In genomic region chr20:24993337-24994185, GRCh38 we compare ENCODE assay signal across 8 cellular contexts. TPM values are rescaled to one million over a fixed set of nuclear protein-coding genes. Genes with fewer than 3 reads are reported as not detected.
A peak's percentile ranks its signal among the peaks of the same experiment; 100 is the strongest.
DNase-seq lines count a peak whose midpoint lies in the region; ATAC-seq and TF ChIP-seq lines count a peak whose summit lies in the region.

No MANE protein-coding gene starts in this region.

- peak overlapping the region; percentile 43 to 96 (median 94) for H3K4me3 Mint-ChIP-seq in naive thymus-derived CD4-positive, alpha-beta T cell

- H3K36me3 Mint-ChIP-seq in naive thymus-derived CD4-positive, alpha-beta T cell: peaks cover 0 to 7% (median 0%) of the 10 kb centered on the region in 5 donors

- no peaks in the 10 kb centered on the region for H3K9me3 ChIP-seq in naive thymus-derived CD4-positive, alpha-beta T cell (ENCODE audit: control insufficient read depth in 2 of 3, low read length in 3 of 3)

- H3K27me3 ChIP-seq in KMS-11 (ENCODE audit: insufficient read depth, low read depth): no peaks in the 10 kb centered on the region
- no peaks in the 10 kb centered on the region for H3K27me3 ChIP-seq in naive thymus-derived CD4-positive, alpha-beta T cell (ENCODE audit: control insufficient read depth in 2 of 2, insufficient read depth in 2 of 2, low read length in 2 of 2)

- H3K27me3 Mint-ChIP-seq in naive thymus-derived CD4-positive, alpha-beta T cell: peaks cover 0 to 20% (median 0%) of the 10 kb centered on the region in 5 donors

- H3K9ac ChIP-seq in KMS-11: peak overlapping the region; percentile 69; the same call in 1 of the 2 replicates

- H3K79me2 ChIP-seq in KMS-11 (ENCODE audit: insufficient read depth, low read depth): no peaks in the 10 kb centered on the region; the same call in 1 of the 2 replicates

- no peak overlapping the region for H3K4me3 ChIP-seq in KMS-11 (IDR thresholded peaks at IDR 0.05; ENCODE audit: insufficient read depth, low read depth, low read length)
- peak overlapping the region; percentile 90 for H3K4me3 ChIP-seq in naive thymus-derived CD4-positive, alpha-beta T cell (ENCODE audit: low read length)

- intact Hi-C loops in naive thymus-derived CD4-positive, alpha-beta T cell (cut with micrococcal nuclease): loop anchor here (1.0 to 10.0 kb wide), 16 partner anchors 61 to 1633 kb away; partner anchors contain the start of genes ABHD12 (in 1 of the 2), NANP (in 1 of the 2), NAPB (in 1 of the 2) and ZNF337 (in 1 of the 2)

- ATAC-seq in naive thymus-derived CD4-positive, alpha-beta T cell: no peak
- ATAC-seq in HG02588 (IDR thresholded peaks at IDR 0.05; ENCODE audit: unreplicated experiment): no peak
- no peak for ATAC-seq in HG02678 (IDR thresholded peaks at IDR 0.05; ENCODE audit: unreplicated experiment)

- POLR2A ChIA-PET in naive thymus-derived CD4-positive, alpha-beta T cell (lab: Charles Lee): interaction anchor here (0.6 to 7.6 kb wide), 12 partner anchors 8 to 267 kb away, joined by 3 to 95 read pairs (median 4); partner anchors contain the start of genes ACSS1, CST7 and ENTPD6

- H3K9me3 Mint-ChIP-seq in naive thymus-derived CD4-positive, alpha-beta T cell: no peaks in the 10 kb centered on the region

- H3K36me3 ChIP-seq in KMS-11 (ENCODE audit: insufficient read depth): no peaks in the 10 kb centered on the region
- H3K36me3 ChIP-seq in naive thymus-derived CD4-positive, alpha-beta T cell (ENCODE audit: control insufficient read depth in 2 of 3, insufficient read depth in 3 of 3, low read length in 3 of 3): peaks cover 0 to 3% (median 0%) of the 10 kb centered on the region in 3 experiments

- CTCF ChIA-PET in naive thymus-derived CD4-positive, alpha-beta T cell (lab: Charles Lee): interaction anchor here (0.6 to 4.0 kb wide), 11 partner anchors 43 to 892 kb away, joined by 3 to 122 read pairs (median 4); partner anchors contain the start of gene ACSS1

- no peak for TF ChIP-seq CTCF in KMS-11 (conservative IDR thresholded peaks at IDR 0.05; ENCODE audit: low read depth, low read length)

- peaks cover 25% of the 10 kb centered on the region for H3K4me1 ChIP-seq in KMS-11 (ENCODE audit: low read depth, poor library complexity, severe bottlenecking)
- peaks cover 27 to 29% of the 10 kb centered on the region in 2 donors for H3K4me1 ChIP-seq in naive thymus-derived CD4-positive, alpha-beta T cell (ENCODE audit: control insufficient read depth in 2 of 2, insufficient read depth in 2 of 2, low read length in 2 of 2)

- peak overlapping the region; percentile 34 to 98 (median 97) for H3K27ac Mint-ChIP-seq in naive thymus-derived CD4-positive, alpha-beta T cell

- H4K20me1 ChIP-seq in KMS-11 (ENCODE audit: insufficient read depth): no peaks in the 10 kb centered on the region

- peak overlapping the region; percentile 82 for H3K4me2 ChIP-seq in KMS-11

- H3K4me1 Mint-ChIP-seq in naive thymus-derived CD4-positive, alpha-beta T cell: peaks cover 31 to 64% (median 48%) of the 10 kb centered on the region in 7 donors

- peak overlapping the region; percentile 51; the same call in 1 of the 2 replicates for H3K27ac ChIP-seq in KMS-11
- H3K27ac ChIP-seq in epithelial cell of prostate: peak overlapping the region; percentile 72
- peak overlapping the region; percentile 97 for H3K27ac ChIP-seq in naive thymus-derived CD4-positive, alpha-beta T cell (ENCODE audit: low read depth, low read length)

- DNase-seq in DMS153 (lab: John Stamatoyannopoulos, UW) (peak; percentile 68), SK-N-DZ (ENCODE audit: low spot score) (peak; percentile 23), epithelial cell of prostate (ENCODE audit: low read depth, low spot score) (no peak), T1000 (lab: John Stamatoyannopoulos, UW) (no peak)
- DNase-seq in naive thymus-derived CD4-positive, alpha-beta T cell: peak in 3 of 9 donors; percentile 6 to 13 (median 7)

- H2AFZ ChIP-seq in KMS-11 (ENCODE audit: low read depth): peak overlapping the region; percentile 76

RNA-seq across cellular contexts. Expression of gene APMAP, which starts 1.0 kb away (rescaled TPM):
- polyA plus RNA-seq in SK-N-DZ (2014; cell fraction: cytosol; rRNA removed): 119 and 121 TPM in 2 replicates
- polyA plus RNA-seq in SK-N-DZ (2014; cell fraction: nucleus; rRNA removed): 70.2 and 80.1 TPM in 2 replicates
- 10 to 100 TPM; 28.2 to 47.3 (median 38.8) TPM for total RNA-seq in naive thymus-derived CD4-positive, alpha-beta T cell
- polyA plus RNA-seq in naive thymus-derived CD4-positive, alpha-beta T cell: 10 to 100 TPM; 70.2 to 74.6 TPM

RNA-seq across cellular contexts. Expression of gene CST7, which starts 44.5 kb away (rescaled TPM):
- polyA plus RNA-seq in SK-N-DZ (2014; cell fraction: cytosol; rRNA removed): not detected in 2 replicates
- not detected in 2 replicates for polyA plus RNA-seq in SK-N-DZ (2014; cell fraction: nucleus; rRNA removed)
- total RNA-seq in naive thymus-derived CD4-positive, alpha-beta T cell: 10 to 100 TPM in 3 of 5 experiments, 1 to 10 TPM in 2; 1.4 to 74.9 (median 11.5) TPM
- polyA plus RNA-seq in naive thymus-derived CD4-positive, alpha-beta T cell: 1 to 10 TPM; 2.3 to 4.2 TPM

Comparison
In these comparisons a context has a peak if more than half of its experiments do, and no peak if none do; other contexts are left out.
1. DNase-seq: peak in DMS153 (single experiment) and SK-N-DZ (single experiment); none in epithelial cell of prostate (single experiment) and T1000 (single experiment).
2. Peak in every context shown above with its lines, with median percentiles within 50 percentile points of each other: H3K27ac ChIP-seq.